8 cellular contexts compared by ENCODE assay signal in the genomic region with DNA sequence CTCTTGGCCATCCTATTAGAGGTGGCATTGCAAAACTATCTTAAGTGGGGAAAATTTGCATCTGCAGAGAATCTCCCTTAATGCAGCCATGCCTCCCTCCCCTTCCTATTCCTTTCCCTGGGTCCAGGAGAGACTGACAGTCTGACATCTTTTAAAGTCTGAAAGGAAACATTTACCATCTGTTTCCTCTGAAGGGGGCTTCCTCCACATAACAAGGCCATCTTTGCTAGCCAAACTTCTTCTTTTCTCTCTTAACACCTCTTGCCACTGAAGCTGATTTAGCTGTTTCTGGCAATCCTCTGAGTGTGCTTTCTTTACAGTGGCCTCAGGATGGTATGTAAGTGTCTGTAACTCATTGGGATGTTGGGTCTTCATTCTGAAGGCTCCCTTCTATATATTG. TPM values are rescaled to one million over a fixed set of nuclear protein-coding genes. Genes with fewer than 3 reads are reported as not detected.
"Had no signal": no experiment of that assay in that cellular context is flagged by ENCODE, and none has a peak within 500 bp of the region (broad histone marks: within the 10 kb centered on the region; RNA-seq: fewer than 3 reads in every experiment).

No MANE protein-coding gene starts in this region.

- H3K9me3 Mint-ChIP-seq: HFFc6 had no signal

- ATAC-seq: HCT116, K562 had no signal

- H3K27ac Mint-ChIP-seq: HFFc6 had no signal

- H3K9me3 ChIP-seq: HAP-1 had no signal

- DNase-seq: GM23248, GOT3, H7, HFFc6, IMR-90 had no signal

- H3K36me3 ChIP-seq: HAP-1 had no signal

- H3K27ac ChIP-seq: GM23248 had no signal

- H3K4me3 Mint-ChIP-seq: HFFc6 had no signal

- H3K9ac ChIP-seq: GM23248 had no signal

- H3K4me3 ChIP-seq: GM23248, HAP-1, K562 had no signal

RNA-seq across cellular contexts. Expression of gene AADAT, which starts 34.6 kb away (rescaled TPM):
- total RNA-seq: K562 had no signal
